33 cellular contexts compared by ENCODE assay signal in genomic region chr5:175056831-175057230, GRCh38.
"Had no signal": no experiment of that assay in that cellular context is flagged by ENCODE, and none has a peak within 500 bp of the region (broad histone marks: within the 10 kb centered on the region; RNA-seq: fewer than 3 reads in every experiment).

No MANE protein-coding gene starts in this region.

- H3K9me3 ChIP-seq: adrenal gland, ascending aorta, body of pancreas, breast epithelium had no signal

- DNase-seq: activated effector memory CD4-positive, alpha-beta T cell treated with anti-CD3 and anti-CD28 coated beads, Interleukin-2, amount 50 U/mL, for 16 hours; activated effector memory CD4-positive, alpha-beta T cell treated with Interleukin-2 at 50 U/mL for 16 hours; activated gamma-delta T cell; activated gamma-delta T cell treated with Interleukin-2 at 50 U/mL for 16 hours; activated naive CD4-positive, alpha-beta T cell; activated naive CD4-positive, alpha-beta T cell treated with anti-CD3 and anti-CD28 coated beads for 36 hours; activated naive CD4-positive, alpha-beta T cell treated with anti-CD3 and anti-CD28 coated beads, Interleukin-2, amount 10 ng/mL, durations not matched to agents 7 days and 5 days; activated naive CD4-positive, alpha-beta T cell treated with anti-CD3 and anti-CD28 coated beads, Interleukin-2, amount 50 U/mL, for 16 hours; activated naive CD4-positive, alpha-beta T cell treated with Interleukin-2 at 50 U/mL for 16 hours; activated naive CD8-positive, alpha-beta T cell treated with anti-CD3 and anti-CD28 coated beads for 36 hours; activated naive CD8-positive, alpha-beta T cell treated with anti-CD3 and anti-CD28 coated beads, Interleukin-2, amount 10 ng/mL, durations not matched to agents 7 days and 5 days; activated naive CD8-positive, alpha-beta T cell treated with anti-CD3 and anti-CD28 coated beads, Interleukin-2, amount 50 U/mL, for 24 hours; activated T-cell treated with anti-CD3 and anti-CD28 coated beads, Interleukin-2, amount 50 U/mL, for 1 hour; activated T-cell treated with anti-CD3 and anti-CD28 coated beads, Interleukin-2, amount 50 U/mL, for 24 hours; activated T-cell treated with anti-CD3 and anti-CD28 coated beads, Interleukin-2, amount 50 U/mL, for 4 hours; activated T-cell treated with anti-CD3 and anti-CD28 coated beads, Interleukin-2, amount 50 U/mL, for 48 hours; activated T-cell treated with anti-CD3 and anti-CD28 coated beads, Interleukin-2, amount 50 U/mL, for 72 hours; adrenal gland; amniotic stem cell; amygdala; anterior cingulate cortex; aorta; body of pancreas; brain microvascular endothelial cell; caudate nucleus; central memory CD4-positive, alpha-beta T cell; cerebellar nuclear complex had no signal

- H3K27ac ChIP-seq: adrenal gland, ascending aorta, body of pancreas, brain microvascular endothelial cell, breast epithelium, cardiac muscle cell had no signal

- ATAC-seq: activated naive CD4-positive, alpha-beta T cell treated with anti-CD3 and anti-CD28 coated beads, Interleukin-2, amount 50 U/mL, for 72 hours; activated naive CD8-positive, alpha-beta T cell treated with anti-CD3 and anti-CD28 coated beads, Interleukin-2, amount 50 U/mL, for 24 hours; activated T-cell treated with anti-CD3 and anti-CD28 coated beads, Interleukin-2, amount 50 U/mL, for 4 hours; activated T-cell treated with anti-CD3 and anti-CD28 coated beads, Interleukin-2, amount 50 U/mL, for 72 hours; activated T-helper 17 cell treated with anti-CD3 and anti-CD28 coated beads, Interleukin-2, amount 50 U/mL, for 72 hours; body of pancreas had no signal

- H3K27me3 ChIP-seq: adrenal gland, ascending aorta, body of pancreas, brain microvascular endothelial cell had no signal

- H3K4me1 ChIP-seq: adrenal gland, body of pancreas, breast epithelium had no signal

- H3K4me3 ChIP-seq: adrenal gland, ascending aorta, body of pancreas, breast epithelium, cardiac muscle cell had no signal

- H3K36me3 ChIP-seq: adrenal gland, ascending aorta, brain microvascular endothelial cell, breast epithelium, cardiac muscle cell had no signal

- FAIRE-seq: astrocyte had no signal
